In the genomic region with DNA sequence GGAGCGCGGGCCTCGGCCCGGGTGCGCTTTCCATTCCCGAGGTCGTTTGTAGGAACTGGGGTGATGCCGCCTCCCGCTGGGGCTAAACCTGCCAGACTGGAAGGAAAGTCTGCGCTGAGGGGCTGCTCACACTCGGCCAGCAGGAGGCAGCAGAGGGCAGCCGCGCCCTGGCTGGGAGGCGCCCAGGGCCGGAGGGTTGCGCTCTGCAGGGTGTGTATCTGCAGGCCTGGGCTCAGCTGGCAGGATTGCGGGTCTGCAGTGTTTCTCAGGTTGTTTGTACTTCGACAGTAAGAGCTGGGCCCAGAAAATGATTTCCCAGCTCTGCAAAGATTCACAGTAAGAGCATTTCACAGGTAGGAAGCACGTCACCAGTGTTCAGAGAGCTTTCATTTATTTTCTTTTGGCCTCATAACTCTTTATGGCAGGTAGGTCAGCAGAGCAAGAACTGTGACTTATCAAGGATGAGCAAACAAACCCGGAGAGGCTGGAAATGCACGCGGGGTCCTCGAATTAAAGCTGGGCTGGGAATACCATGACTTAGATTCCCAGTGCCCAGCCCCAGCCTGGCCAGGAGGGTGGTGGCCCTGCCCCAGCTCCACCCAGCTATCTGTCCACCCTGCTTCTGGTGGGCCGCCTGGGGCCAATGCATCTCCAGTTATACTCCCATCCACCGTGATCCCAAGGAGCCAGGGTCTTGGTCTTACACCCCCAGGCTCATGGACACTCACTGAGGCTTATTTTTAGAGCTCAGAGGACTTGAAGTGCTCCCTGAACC, we compare ENCODE assay signal across 8 cellular contexts. TPM values are rescaled to one million over a fixed set of nuclear protein-coding genes. Genes with fewer than 3 reads are reported as not detected.
A peak's percentile ranks its signal among the peaks of the same experiment; 100 is the strongest.
DNase-seq lines count a peak whose midpoint lies in the region; TF ChIP-seq lines count a peak whose summit lies in the region.

No MANE protein-coding gene starts in this region.

- H3K4me3 Mint-ChIP-seq in HFFc6 (no peak overlapping the region), mesothelial cell of epicardium (no peak overlapping the region)
- H3K4me3 Mint-ChIP-seq in activated CD4-positive, alpha-beta memory T cell treated with anti-CD3 and anti-CD28 coated beads, Interleukin-2, amount 10 ng/mL, durations not matched to agents 7 days and 5 days: no peak overlapping the region

- CTCF ChIA-PET in activated CD4-positive, alpha-beta memory T cell treated with anti-CD3 and anti-CD28 coated beads, Interleukin-2, amount 10 ng/mL, durations not matched to agents 7 days and 5 days (lab: Charles Lee): interaction anchor here (0.6 to 2.6 kb wide), 23 partner anchors 10 to 267 kb away, joined by 3 to 81 read pairs (median 4); a partner anchor contains a TSS

- DNase-seq in HFFc6 (peak; percentile 36), NCI-H1105 (lab: John Stamatoyannopoulos, UW) (peak; percentile 11), mesothelial cell of epicardium (ENCODE audit: low spot score in 2 of 2, unreplicated experiment in 2 of 2) (peak; percentile 64 to 88), NCI-H1417 (lab: John Stamatoyannopoulos, UW) (no peak)
- DNase-seq in activated CD4-positive, alpha-beta memory T cell treated with anti-CD3 and anti-CD28 coated beads, Interleukin-2, amount 10 ng/mL, durations not matched to agents 7 days and 5 days: peak; percentile 83
- peak; percentile 70 for DNase-seq in effector CD8-positive, alpha-beta T cell (lab: John Stamatoyannopoulos, UW)
- DNase-seq in stimulated activated CD8-positive, alpha-beta memory T cell treated with anti-CD3 and anti-CD28 coated beads, Interleukin-4, amount 100 ng/mL, for 4 hours (ENCODE audit: low read depth in 2 of 2, low spot score in 1 of 2): peak; percentile 56 to 75

- POLR2A ChIA-PET in activated CD4-positive, alpha-beta memory T cell treated with anti-CD3 and anti-CD28 coated beads, Interleukin-2, amount 10 ng/mL, durations not matched to agents 7 days and 5 days (lab: Charles Lee): interaction anchor here (0.8 to 1.4 kb wide), 5 partner anchors 10 to 137 kb away, joined by 3 to 5 read pairs (median 3); a partner anchor contains a TSS

- H3K9me3 Mint-ChIP-seq in HFFc6 (peaks cover 9% of the 10 kb centered on the region), mesothelial cell of epicardium (peaks cover 5% of the 10 kb centered on the region)
- no peaks in the 10 kb centered on the region for H3K9me3 Mint-ChIP-seq in activated CD4-positive, alpha-beta memory T cell treated with anti-CD3 and anti-CD28 coated beads, Interleukin-2, amount 10 ng/mL, durations not matched to agents 7 days and 5 days

- 0 out of 2 replicates have a peak, but pooled peaks cover 4% of the 10 kb centered on the region for H3K4me1 Mint-ChIP-seq in HFFc6 (ENCODE audit: low read depth)
- peaks cover 6% of the 10 kb centered on the region for H3K4me1 Mint-ChIP-seq in activated CD4-positive, alpha-beta memory T cell treated with anti-CD3 and anti-CD28 coated beads, Interleukin-2, amount 10 ng/mL, durations not matched to agents 7 days and 5 days
- peaks cover 2% of the 10 kb centered on the region for H3K4me1 Mint-ChIP-seq in mesothelial cell of epicardium

- H3K36me3 Mint-ChIP-seq in HFFc6 (ENCODE audit: low read depth) (no peaks in the 10 kb centered on the region), mesothelial cell of epicardium (no peaks in the 10 kb centered on the region)
- no peaks in the 10 kb centered on the region for H3K36me3 Mint-ChIP-seq in activated CD4-positive, alpha-beta memory T cell treated with anti-CD3 and anti-CD28 coated beads, Interleukin-2, amount 10 ng/mL, durations not matched to agents 7 days and 5 days (ENCODE audit: low read depth)

- H3K27me3 Mint-ChIP-seq in HFFc6 (ENCODE audit: insufficient read depth): peaks cover 15% of the 10 kb centered on the region
- H3K27me3 Mint-ChIP-seq in activated CD4-positive, alpha-beta memory T cell treated with anti-CD3 and anti-CD28 coated beads, Interleukin-2, amount 10 ng/mL, durations not matched to agents 7 days and 5 days: peaks cover 5% of the 10 kb centered on the region
- peaks cover 9% of the 10 kb centered on the region for H3K27me3 Mint-ChIP-seq in mesothelial cell of epicardium (ENCODE audit: low read depth)

- TF ChIP-seq CTCF in GM12873 (IDR thresholded peaks at IDR 0.05; ENCODE audit: insufficient read depth, low read depth, low read length, missing control alignments): peak; percentile 96
- peak; percentile 95 for TF ChIP-seq CTCF in HFFc6 (IDR thresholded peaks at IDR 0.05)
- TF ChIP-seq CTCF in mesothelial cell of epicardium (IDR thresholded peaks at IDR 0.05; ENCODE audit: unreplicated experiment): peak; percentile 92

- H3K27ac Mint-ChIP-seq in HFFc6 (no peak overlapping the region), mesothelial cell of epicardium (no peak overlapping the region)
- H3K27ac Mint-ChIP-seq in activated CD4-positive, alpha-beta memory T cell treated with anti-CD3 and anti-CD28 coated beads, Interleukin-2, amount 10 ng/mL, durations not matched to agents 7 days and 5 days: no peak overlapping the region

RNA-seq across cellular contexts. Expression of a gene that starts 15.2 kb away (rescaled TPM):
- 10 to 100 TPM; 22.9 to 28.1 (median 24.5) TPM for total RNA-seq in HFFc6 (2021; fragmentation: NEBNext Ultra II Directional; extraction: Animal tissue kit (Norgen Biotek cat#: 25700))
- total RNA-seq in activated CD4-positive, alpha-beta memory T cell treated with anti-CD3 and anti-CD28 coated beads, Interleukin-2, amount 10 ng/mL, durations not matched to agents 7 days and 5 days: 10 to 100 TPM; 40.3 to 40.8 TPM
- 32.9 to 34.0 TPM (median 33.3 TPM) in 3 replicates for total RNA-seq in mesothelial cell of epicardium

Comparison
In these comparisons a context has a peak if more than half of its experiments do, and no peak if none do; other contexts are left out.
1. DNase-seq: peak in HFFc6 (single experiment), NCI-H1105 (single experiment), activated CD4-positive, alpha-beta memory T cell treated with anti-CD3 and anti-CD28 coated beads, Interleukin-2, amount 10 ng/mL, durations not matched to agents 7 days and 5 days (single experiment), effector CD8-positive, alpha-beta T cell (single experiment), mesothelial cell of epicardium (2 of 2) and stimulated activated CD8-positive, alpha-beta memory T cell treated with anti-CD3 and anti-CD28 coated beads, Interleukin-4, amount 100 ng/mL, for 4 hours (2 of 2); none in NCI-H1417 (0 of 3).
2. Peak in every context shown above with its lines, with median percentiles within 50 percentile points of each other: CTCF ChIP-seq.